ENCODE assay signal across 31 cellular contexts in the genomic region with DNA sequence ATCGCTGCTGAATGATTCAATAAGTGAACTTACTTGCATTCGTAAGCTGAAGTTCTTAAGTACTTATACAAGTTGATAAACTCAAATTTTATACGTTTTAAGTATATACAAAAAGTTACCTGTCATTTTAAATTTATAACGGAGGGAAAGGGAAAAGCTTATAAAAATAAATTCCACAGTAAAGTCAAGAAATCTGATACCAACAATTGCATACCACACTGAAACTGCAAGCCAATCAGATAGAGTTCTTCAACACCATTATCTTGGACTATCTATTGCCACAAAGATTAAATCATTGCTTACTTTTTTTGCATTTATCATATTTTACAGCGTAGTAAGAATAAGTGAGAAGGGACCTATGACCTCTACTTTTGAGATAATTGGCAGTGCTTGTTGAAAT.
"Had no signal": no experiment of that assay in that cellular context is flagged by ENCODE, and none has a peak within 500 bp of the region (broad histone marks: within the 10 kb centered on the region; RNA-seq: fewer than 3 reads in every experiment).

No MANE protein-coding gene starts in this region.

- ATAC-seq: activated CD8-positive, alpha-beta T cell treated with anti-CD3 and anti-CD28 coated beads for 36 hours; activated naive CD4-positive, alpha-beta T cell treated with anti-CD3 and anti-CD28 coated beads, Interleukin-2, amount 50 U/mL, for 72 hours; activated T-cell treated with anti-CD3 and anti-CD28 coated beads, Interleukin-2, amount 50 U/mL, for 4 hours; activated T-cell treated with anti-CD3 and anti-CD28 coated beads, Interleukin-2, amount 50 U/mL, for 72 hours; activated T-helper 17 cell treated with anti-CD3 and anti-CD28 coated beads, Interleukin-2, amount 50 U/mL, for 72 hours; body of pancreas had no signal

- H3K4me3 ChIP-seq: adrenal gland, body of pancreas, breast epithelium had no signal

- H3K9me3 ChIP-seq: adrenal gland, body of pancreas, breast epithelium had no signal

- H3K27ac ChIP-seq: adrenal gland, body of pancreas, brain microvascular endothelial cell, breast epithelium, VCaP had no signal

- DNase-seq: activated B cell treated with CpG ODN at 0.5 μM for 24 hours; activated CD4-positive, alpha-beta memory T cell treated with anti-CD3 and anti-CD28 coated beads for 36 hours; activated CD4-positive, alpha-beta T cell treated with anti-CD3 and anti-CD28 coated beads for 4 hours; activated CD4-positive, alpha-beta T cell treated with anti-CD3 and anti-CD28 coated beads, Interleukin-2, amount 10 ng/mL, durations not matched to agents 24 days and 14 days; activated CD4-positive, alpha-beta T cell treated with anti-CD3 and anti-CD28 coated beads, Interleukin-2, amount 50 U/mL, for 1 hour; activated CD4-positive, alpha-beta T cell treated with anti-CD3 and anti-CD28 coated beads, Interleukin-2, amount 50 U/mL, for 4 hours; activated CD4-positive, CD25-positive, alpha-beta regulatory T cell treated with anti-CD3 and anti-CD28 coated beads, Interleukin-2, amount 50 U/mL, for 72 hours; activated CD8-positive, alpha-beta memory T cell treated with anti-CD3 and anti-CD28 coated beads, Interleukin-2, amount 50 U/mL, for 4 hours; activated CD8-positive, alpha-beta T cell treated with anti-CD3 and anti-CD28 coated beads for 36 hours; activated effector memory CD4-positive, alpha-beta T cell treated with anti-CD3 and anti-CD28 coated beads, Interleukin-2, amount 50 U/mL, for 16 hours; activated gamma-delta T cell treated with Interleukin-2 at 50 U/mL for 16 hours; activated naive CD4-positive, alpha-beta T cell; activated naive CD4-positive, alpha-beta T cell treated with anti-CD3 and anti-CD28 coated beads for 36 hours; activated naive CD4-positive, alpha-beta T cell treated with anti-CD3 and anti-CD28 coated beads, Interleukin-2, amount 50 U/mL, for 16 hours; activated naive CD8-positive, alpha-beta T cell treated with anti-CD3 and anti-CD28 coated beads for 36 hours; activated T-cell treated with anti-CD3 and anti-CD28 coated beads for 4 hours; activated T-cell treated with anti-CD3 and anti-CD28 coated beads, Interleukin-2, amount 50 U/mL, for 1 hour; activated T-cell treated with anti-CD3 and anti-CD28 coated beads, Interleukin-2, amount 50 U/mL, for 4 hours; activated T-cell treated with anti-CD3 and anti-CD28 coated beads, Interleukin-2, amount 50 U/mL, for 72 hours; adrenal gland; amniotic stem cell; aorta; body of pancreas; brain microvascular endothelial cell; central memory CD4-positive, alpha-beta T cell; T-helper 2 cell; T-helper 9 cell had no signal

- H3K4me1 ChIP-seq: adrenal gland, body of pancreas, breast epithelium had no signal

- H3K36me3 ChIP-seq: adrenal gland, brain microvascular endothelial cell, breast epithelium had no signal
